Comparison of ENCODE assay signal across 7 cellular contexts in genomic region chr4:182242260-182242659, GRCh38. TPM values are rescaled to one million over a fixed set of nuclear protein-coding genes. Genes with fewer than 3 reads are reported as not detected.
DNase-seq lines count a peak whose midpoint lies in the region; TF ChIP-seq lines count a peak whose summit lies in the region.
"Not testable (repeated sequence)": the region's sequence is repeated elsewhere in the genome, so short reads cannot be mapped to it uniquely, and the experiment has no call there.
"Had no signal": no experiment of that assay in that cellular context is flagged by ENCODE, and none has a peak within 500 bp of the region (broad histone marks: within the 10 kb centered on the region; RNA-seq: fewer than 3 reads in every experiment).

No MANE protein-coding gene starts in this region.

- not testable (repeated sequence) for H3K79me2 ChIP-seq in hepatocyte
- peaks cover 22% of the 10 kb centered on the region for H3K79me2 ChIP-seq in smooth muscle cell (ENCODE audit: low read depth)

- not testable (repeated sequence) for TF ChIP-seq CTCF in Caco-2 (IDR thresholded peaks at IDR 0.05; ENCODE audit: insufficient read depth in 1 of 2, low read depth in 1 of 2, low read length in 1 of 2, severe bottlenecking in 1 of 2, unreplicated experiment in 1 of 2); hepatocyte (IDR thresholded peaks at IDR 0.05; ENCODE audit: poor library complexity); smooth muscle cell (IDR thresholded peaks at IDR 0.05; ENCODE audit: borderline replicate concordance, insufficient read depth, poor library complexity, severe bottlenecking)

- not testable (repeated sequence) for H3K9me3 ChIP-seq in Caco-2; HUES48 (ENCODE audit: control insufficient read depth, insufficient read depth, low read length); SJSA1 (replicated peaks); hepatocyte (ENCODE audit: low read depth); mesodermal cell (ENCODE audit: control insufficient read depth, low read length); smooth muscle cell (replicated peaks; ENCODE audit: low read depth)

- not testable (repeated sequence) for H2AFZ ChIP-seq in hepatocyte; smooth muscle cell (ENCODE audit: low read depth)

- H3K9me2 ChIP-seq in hepatocyte (replicated peaks; ENCODE audit: insufficient read depth): not testable (repeated sequence)

- H3K27ac ChIP-seq in HUES48 (ENCODE audit: low read depth, low read length): peak overlapping the region; percentile 40
- peak overlapping the region; percentile 91 for H3K27ac ChIP-seq in SJSA1
- peak overlapping the region; percentile 46 for H3K27ac ChIP-seq in hepatocyte
- peak overlapping the region; percentile 71 for H3K27ac ChIP-seq in mesodermal cell (ENCODE audit: low read depth, low read length, severe bottlenecking)
- H3K27ac ChIP-seq in smooth muscle cell (ENCODE audit: low read depth): peak overlapping the region; percentile 89

- H3K27me3 Mint-ChIP-seq in Caco-2 (ENCODE audit: insufficient read depth, unreplicated experiment): not testable (repeated sequence)

- not testable (repeated sequence) for H4K20me1 ChIP-seq in hepatocyte (ENCODE audit: insufficient read depth, poor library complexity, severe bottlenecking); smooth muscle cell (ENCODE audit: low read depth)

- H3K9ac ChIP-seq in HUES48 (ENCODE audit: low read depth, low read length): not testable (repeated sequence)
- peak overlapping the region; percentile 8 for H3K9ac ChIP-seq in smooth muscle cell (ENCODE audit: low read depth)

- DNase-seq in Caco-2; SJSA1 (ENCODE audit: low read depth in 1 of 2, low spot score in 2 of 2); hepatocyte (ENCODE audit: low spot score); smooth muscle cell (lab: John Stamatoyannopoulos, UW; ENCODE audit: unreplicated experiment): not testable (repeated sequence)

- H3K9me3 Mint-ChIP-seq in Caco-2 (ENCODE audit: unreplicated experiment): peaks cover 10% of the 10 kb centered on the region

- H3K27me3 ChIP-seq in Caco-2 (replicated peaks; ENCODE audit: control insufficient read depth, insufficient read depth, low read length); HUES48 (ENCODE audit: control insufficient read depth, insufficient read depth, low read length); SJSA1 (replicated peaks); hepatocyte; smooth muscle cell (ENCODE audit: low read depth): not testable (repeated sequence)

- H3K4me1 ChIP-seq in Caco-2 (peaks cover 47% of the 10 kb centered on the region), HUES48 (ENCODE audit: control insufficient read depth, insufficient read depth, low read length) (peaks cover 54% of the 10 kb centered on the region), SJSA1 (replicated peaks) (peaks cover 79% of the 10 kb centered on the region), hepatocyte (ENCODE audit: insufficient read depth) (peaks cover 13% of the 10 kb centered on the region), mesodermal cell (ENCODE audit: control insufficient read depth, insufficient read depth, low read length, poor library complexity, severe bottlenecking) (peaks cover 67% of the 10 kb centered on the region), smooth muscle cell (ENCODE audit: low read depth) (peaks cover 50% of the 10 kb centered on the region)

- peak overlapping the region; percentile 96 for H3K27ac Mint-ChIP-seq in Caco-2 (ENCODE audit: unreplicated experiment)

- WGBS in hepatocyte (ENCODE audit: low lambda C conversion rate, missing lambda C conversion rate): 98% methylated on average over 4 of the region's 4 CpGs
- 89 to 90% methylated on average over 3 of the region's 4 CpGs for WGBS in mesodermal cell (ENCODE audit: insufficient coverage in 2 of 2), 2 experiments
- WGBS in smooth muscle cell (ENCODE audit: low lambda C conversion rate): 97% methylated on average over 4 of the region's 4 CpGs

- not testable (repeated sequence) for H3K4me2 ChIP-seq in hepatocyte, smooth muscle cell

- H3F3A ChIP-seq in smooth muscle cell (ENCODE audit: low read depth): peaks cover 26% of the 10 kb centered on the region

- not testable (repeated sequence) for H3K36me3 ChIP-seq in Caco-2 (ENCODE audit: control insufficient read depth, insufficient read depth, low read length); HUES48 (ENCODE audit: control insufficient read depth, insufficient read depth, low read length); SJSA1; hepatocyte (replicated peaks; ENCODE audit: insufficient read depth, low read depth); mesodermal cell (ENCODE audit: control insufficient read depth, insufficient read depth, low read length); smooth muscle cell (ENCODE audit: low read depth)

- peaks cover 59% of the 10 kb centered on the region for H3K36me3 Mint-ChIP-seq in Caco-2 (ENCODE audit: insufficient read depth, unreplicated experiment)

- H3K4me1 Mint-ChIP-seq in Caco-2 (ENCODE audit: low read depth, unreplicated experiment): peaks cover 54% of the 10 kb centered on the region

- H3K4me3 Mint-ChIP-seq in Caco-2 (ENCODE audit: unreplicated experiment): peak overlapping the region; percentile 86

- CTCF ChIA-PET in Caco-2 (lab: Charles Lee): not testable (repeated sequence)

- POLR2A ChIA-PET in Caco-2 (lab: Charles Lee): not testable (repeated sequence)

- BruUV-seq in Caco-2 (replicated peaks; lab: Mats Ljungman, UMichigan): not testable (repeated sequence)

- intact Hi-C loops in Caco-2 (cut with micrococcal nuclease; ENCODE audit: unreplicated experiment): loop anchor here (5.0 kb wide), 1 partner anchor 95 kb away; no protein-coding TSS in a partner anchor

- H3K4me3 ChIP-seq in Caco-2 (ENCODE audit: low read depth, low read length); HUES48 (ENCODE audit: low read depth, low read length); SJSA1; hepatocyte; mesodermal cell (ENCODE audit: extremely low read depth, insufficient read depth, low read length, poor library complexity, severe bottlenecking); smooth muscle cell: not testable (repeated sequence)

RNA-seq across cellular contexts. Expression of gene TENM3, which starts 0.9 kb away (rescaled TPM):
- total RNA-seq in Caco-2 (2022): 94.7 and 101 TPM in 2 replicates
- total RNA-seq in SJSA1 (2014; rRNA removed; shearing (Covaris generic)): 42.6 and 90.5 TPM in 2 replicates
- 70.9 and 88.5 TPM in 2 replicates for total RNA-seq in hepatocyte
- polyA plus RNA-seq in hepatocyte: 13.7 and 16.1 TPM in 2 replicates
- 75.8 TPM for polyA plus RNA-seq in mesodermal cell (2013, experiment 1 of 2)
- polyA plus RNA-seq in mesodermal cell (2013, experiment 2 of 2): 56.1 TPM
- 295 and 299 TPM in 2 replicates for total RNA-seq in smooth muscle cell
- 46.6 and 46.9 TPM in 2 replicates for polyA plus RNA-seq in smooth muscle cell
- total RNA-seq: CD4-positive, alpha-beta memory T cell had no signal
- polyA plus RNA-seq: CD4-positive, alpha-beta memory T cell had no signal

Comparison
In these comparisons a context has a peak if more than half of its experiments do, and no peak if none do; other contexts are left out.
1. H3K27ac ChIP-seq: peak in every context shown above with its lines; median percentile 91 in SJSA1; 89 in smooth muscle cell; 71 in mesodermal cell; 46 in hepatocyte; 40 in HUES48.